Comparison of ENCODE assay signal across 1 cellular context in the genomic region with DNA sequence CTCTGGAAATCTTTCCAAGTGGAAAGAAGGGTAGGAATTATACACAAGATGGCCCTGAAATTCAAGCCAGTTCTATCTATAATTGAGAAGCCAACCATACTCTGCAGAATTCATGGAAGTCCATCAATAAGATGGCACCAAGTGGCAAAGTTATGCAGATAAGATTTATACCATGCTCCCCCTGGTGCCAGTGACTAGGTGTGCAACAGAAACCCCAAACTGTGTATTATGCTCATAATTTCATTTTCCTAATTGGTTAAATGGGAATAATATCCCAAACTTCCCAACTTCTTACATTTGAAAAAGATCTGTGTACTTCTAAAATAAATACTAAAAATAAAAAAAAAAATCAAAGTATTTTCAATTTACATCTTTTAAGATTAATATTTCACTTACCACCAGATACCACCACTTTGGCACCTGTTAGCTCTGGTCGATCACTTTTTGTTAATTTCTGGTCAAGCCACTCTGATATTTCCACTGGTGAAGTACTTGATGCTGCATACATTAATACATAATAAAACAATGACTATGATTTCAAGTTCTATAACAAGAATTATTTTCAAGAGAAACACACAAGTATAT.
TF ChIP-seq lines count a peak whose summit lies in the region.

No MANE protein-coding gene starts in this region.

TF ChIP-seq in HCT116, 20 proteins besides CTCF, POLR2A, EP300 and RAD21:
- TF ChIP-seq EZH2 (IDR thresholded peaks at IDR 0.05) = no peak
- no peak for TF ChIP-seq POLR2AphosphoS5 (IDR thresholded peaks at IDR 0.05; ENCODE audit: low read depth, low read length)
- TF ChIP-seq ZNF274 (IDR thresholded peaks at IDR 0.05; ENCODE audit: low read depth, low read length) = no peak
- TF ChIP-seq CBX3 (IDR thresholded peaks at IDR 0.05; ENCODE audit: low read depth) = no peak
- no peak for TF ChIP-seq EZH2phosphoT487 (IDR thresholded peaks at IDR 0.05; ENCODE audit: borderline replicate concordance)
- TF ChIP-seq REST (IDR thresholded peaks at IDR 0.05; ENCODE audit: low read depth) = no peak
- TF ChIP-seq SP1 (IDR thresholded peaks at IDR 0.05; ENCODE audit: low read depth) = no peak
- TF ChIP-seq ELF1 (IDR thresholded peaks at IDR 0.05; ENCODE audit: borderline replicate concordance, low read depth) = no peak
- no peak for TF ChIP-seq ZFX (IDR thresholded peaks at IDR 0.05)
- no peak for TF ChIP-seq JUND (IDR thresholded peaks at IDR 0.05)
- no peak for TF ChIP-seq TCF7L2 (IDR thresholded peaks at IDR 0.05; ENCODE audit: borderline replicate concordance, extremely low read depth, insufficient read depth, insufficient read length)
- no peak for TF ChIP-seq YY1 (IDR thresholded peaks at IDR 0.05; ENCODE audit: extremely low read depth, insufficient replicate concordance, low read depth, low read length)
- TF ChIP-seq, protein P1, sequence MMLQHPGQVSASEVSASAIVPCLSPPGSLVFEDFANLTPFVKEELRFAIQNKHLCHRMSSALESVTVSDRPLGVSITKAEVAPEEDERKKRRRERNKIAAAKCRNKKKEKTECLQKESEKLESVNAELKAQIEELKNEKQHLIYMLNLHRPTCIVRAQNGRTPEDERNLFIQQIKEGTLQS (IDR thresholded peaks at IDR 0.05) = no peak
- TF ChIP-seq, protein P2, sequence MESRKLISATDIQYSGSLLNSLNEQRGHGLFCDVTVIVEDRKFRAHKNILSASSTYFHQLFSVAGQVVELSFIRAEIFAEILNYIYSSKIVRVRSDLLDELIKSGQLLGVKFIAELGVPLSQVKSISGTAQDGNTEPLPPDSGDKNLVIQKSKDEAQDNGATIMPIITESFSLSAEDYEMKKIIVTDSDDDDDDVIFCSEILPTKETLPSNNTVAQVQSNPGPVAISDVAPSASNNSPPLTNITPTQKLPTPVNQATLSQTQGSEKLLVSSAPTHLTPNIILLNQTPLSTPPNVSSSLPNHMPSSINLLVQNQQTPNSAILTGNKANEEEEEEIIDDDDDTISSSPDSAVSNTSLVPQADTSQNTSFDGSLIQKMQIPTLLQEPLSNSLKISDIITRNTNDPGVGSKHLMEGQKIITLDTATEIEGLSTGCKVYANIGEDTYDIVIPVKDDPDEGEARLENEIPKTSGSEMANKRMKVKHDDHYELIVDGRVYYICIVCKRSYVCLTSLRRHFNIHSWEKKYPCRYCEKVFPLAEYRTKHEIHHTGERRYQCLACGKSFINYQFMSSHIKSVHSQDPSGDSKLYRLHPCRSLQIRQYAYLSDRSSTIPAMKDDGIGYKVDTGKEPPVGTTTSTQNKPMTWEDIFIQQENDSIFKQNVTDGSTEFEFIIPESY (IDR thresholded peaks at IDR 0.05; ENCODE audit: extremely low read depth, insufficient replicate concordance, low read length) = no peak
- TF ChIP-seq EGR1 (IDR thresholded peaks at IDR 0.05; ENCODE audit: low read depth) = no peak
- TF ChIP-seq, protein P3, sequence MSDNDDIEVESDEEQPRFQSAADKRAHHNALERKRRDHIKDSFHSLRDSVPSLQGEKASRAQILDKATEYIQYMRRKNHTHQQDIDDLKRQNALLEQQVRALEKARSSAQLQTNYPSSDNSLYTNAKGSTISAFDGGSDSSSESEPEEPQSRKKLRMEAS (IDR thresholded peaks at IDR 0.05) = no peak
- TF ChIP-seq CEBPB (IDR thresholded peaks at IDR 0.05; ENCODE audit: low read depth) = no peak
- TF ChIP-seq SIN3A (IDR thresholded peaks at IDR 0.05; ENCODE audit: low read depth) = no peak
